ENCODE assay signal across 9 cellular contexts in the genomic region with DNA sequence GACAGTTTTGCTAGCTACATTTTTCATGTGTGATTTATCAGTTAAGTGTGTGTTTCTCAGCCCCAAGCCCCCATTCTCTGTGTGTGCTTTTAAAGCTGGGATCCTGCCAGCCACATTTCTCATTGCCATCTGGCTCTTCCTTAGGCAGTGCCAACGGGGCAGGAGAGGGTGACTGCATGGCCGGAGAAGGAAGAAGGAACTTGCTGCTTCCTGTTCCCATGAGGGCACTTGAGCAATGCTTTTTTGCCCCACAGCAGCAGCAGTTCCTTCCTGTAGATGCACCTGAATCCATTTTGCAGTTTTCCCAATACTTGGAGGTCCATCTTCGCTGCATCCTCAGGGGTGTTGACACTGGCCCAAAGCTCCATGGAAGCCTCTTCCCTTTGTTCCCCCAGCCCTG. TPM values are rescaled to one million over a fixed set of nuclear protein-coding genes. Genes with fewer than 3 reads are reported as not detected.
DNase-seq lines count a peak whose midpoint lies in the region; ATAC-seq, FAIRE-seq and TF ChIP-seq lines count a peak whose summit lies in the region.
"Had no signal": no experiment of that assay in that cellular context is flagged by ENCODE, and none has a peak within 500 bp of the region (broad histone marks: within the 10 kb centered on the region; RNA-seq: fewer than 3 reads in every experiment).

No MANE protein-coding gene starts in this region.

- CTCF ChIA-PET in GM12878 (lab: Yijun Ruan, JAX) = interaction anchor here (0.8 to 1.6 kb wide), 9 partner anchors 9 to 216 kb away, joined by 3 to 7 read pairs (median 3); no protein-coding TSS in a partner anchor

- 13% methylated on average over 3 of the region's 3 CpGs for WGBS in GM12878 (ENCODE audit: insufficient coverage, insufficient replicate concordance, low lambda C conversion rate, missing lambda C conversion rate)

- TF ChIP-seq RAD21 in GM12878 (IDR thresholded peaks at IDR 0.05; ENCODE audit: insufficient read depth, low read depth, low read length) = no peak

- no peak for TF ChIP-seq EP300 in GM12878 (IDR thresholded peaks at IDR 0.05; ENCODE audit: borderline replicate concordance in 1 of 2, control insufficient read depth in 1 of 2, low read depth in 2 of 2, low read length in 2 of 2)

- in situ Hi-C loops in GM12878 (cut with MboI) = no loop called here

- 0 out of 2 replicates have a peak, but pooled peaks cover 5% of the 10 kb centered on the region for H4K20me1 ChIP-seq in GM12878 (ENCODE audit: control insufficient read depth, insufficient read depth)

- POLR2A ChIA-PET in GM12878 (lab: Charles Lee) = interaction anchor here (0.5 to 1.5 kb wide), 6 partner anchors 13 to 369 kb away, joined by 3 to 4 read pairs (median 4); a partner anchor contains a TSS

- peaks cover 46% of the 10 kb centered on the region for H3K4me1 ChIP-seq in GM12878 (ENCODE audit: control insufficient read depth, insufficient read depth, low read length)

- H3K4me3 ChIP-seq in GM12878 = 0 out of 2 replicates have a peak overlapping the region, but pooled peaks have one; percentile 13
- H3K4me3 ChIP-seq: prostate gland had no signal

- DNase-seq in EH (ENCODE audit: low read depth) (peak; percentile 43), MV-4-11 (lab: John Stamatoyannopoulos, UW) (peak; percentile 72), GM12878 (ENCODE audit: low read depth, low spot score) (no peak), mesenteric fat pad (ENCODE audit: low spot score) (peak; percentile 37), erythroblast (lab: John Stamatoyannopoulos, UW) (no peak), D721Med (ENCODE audit: insufficient read length, low spot score) (no peak), urothelium cell line (ENCODE audit: low spot score) (no peak), OCI-M1 (lab: John Stamatoyannopoulos, UW) (no peak)

- intact Hi-C loops in GM12878 (cut with micrococcal nuclease; ENCODE audit: unreplicated experiment) = no loop called here

- H3K9ac ChIP-seq in GM12878 (ENCODE audit: control insufficient read depth, insufficient read depth, low read length) = peak overlapping the region; percentile 45; the same call in 1 of the 2 replicates

- H3K36me3 ChIP-seq in GM12878 (ENCODE audit: control insufficient read depth in 2 of 2, insufficient read depth in 2 of 2, low read length in 1 of 2) = peaks cover 3 to 8% of the 10 kb centered on the region in 2 experiments; a peak in 3 of 4 replicates
- H3K36me3 ChIP-seq: prostate gland had no signal

- TF ChIP-seq POLR2A in GM12878 (IDR thresholded peaks at IDR 0.05; ENCODE audit: low read depth, low read length) (0 out of 2 replicates have a peak, but pooled peaks have one; percentile 26), erythroblast (IDR thresholded peaks at IDR 0.05; ENCODE audit: low read length) (no peak)

- H2AFZ ChIP-seq in GM12878 (ENCODE audit: control insufficient read depth, low read depth, low read length) = peak overlapping the region; percentile 54

- SMC1A ChIA-PET in GM12878 (lab: Charles Lee; ENCODE audit: uncharacterized antibody, unreplicated experiment) = interaction anchor here (0.5 to 3.3 kb wide), 12 partner anchors 9 to 168 kb away, joined by 3 to 17 read pairs (median 4); a partner anchor contains a TSS

- peak overlapping the region; percentile 64 for H3K4me2 ChIP-seq in GM12878 (ENCODE audit: control insufficient read depth, insufficient read depth)

- H3K79me2 ChIP-seq in GM12878 (ENCODE audit: control insufficient read depth, insufficient read depth, low read length) = peaks cover 60% of the 10 kb centered on the region

- no TSS peak for BruUV-seq in GM12878 (replicated peaks; lab: Mats Ljungman, UMichigan)

- RAD21 ChIA-PET in GM12878 (lab: Charles Lee; ENCODE audit: unreplicated experiment) = interaction anchor here (0.9 to 2.4 kb wide), 5 partner anchors 10 to 171 kb away, joined by 3 to 10 read pairs (median 5); a partner anchor contains a TSS

- no peak for FAIRE-seq in GM12878 (lab: Jason Lieb, UNC)
- FAIRE-seq in D721Med (lab: Jason Lieb, UNC) = no peak
- no peak for FAIRE-seq in urothelium cell line (lab: Jason Lieb, UNC)

- H3K9me3 ChIP-seq in GM12878 (replicated peaks; ENCODE audit: control insufficient read depth, insufficient read depth, low read length) = no peaks in the 10 kb centered on the region
- H3K9me3 ChIP-seq: prostate gland had no signal

- TF ChIP-seq CTCF in GM12878 (IDR thresholded peaks at IDR 0.05 in 2 of 3, conservative IDR thresholded peaks at IDR 0.05 in 1 of 3; ENCODE audit: control insufficient read depth in 2 of 3, extremely low read depth in 1 of 3, insufficient read depth in 1 of 3, low read depth in 3 of 3, low read length in 3 of 3) (no peak), D721Med (IDR thresholded peaks at IDR 0.05; ENCODE audit: insufficient read depth, missing control alignments) (no peak)

- no peaks in the 10 kb centered on the region for H3K27me3 ChIP-seq in GM12878 (replicated peaks in 1 of 2; ENCODE audit: control insufficient read depth in 2 of 2, insufficient read depth in 2 of 2, low read length in 1 of 2)

- no peak for ATAC-seq in GM12878

- peak overlapping the region; percentile 59 for H3K27ac ChIP-seq in GM12878 (ENCODE audit: control insufficient read depth, insufficient read depth)
- H3K27ac ChIP-seq: prostate gland had no signal

TF ChIP-seq in GM12878, 131 proteins besides CTCF, POLR2A, EP300 and RAD21:
- TF ChIP-seq EED (IDR thresholded peaks at IDR 0.05; ENCODE audit: low read depth) (peak; percentile 51; the same call in 1 of the 2 replicates), SMAD1 (IDR thresholded peaks at IDR 0.05; ENCODE audit: low read depth, partially characterized antibody) (no peak)
TF ChIP-seq in GM12878: peak in this region for 1.

RNA-seq across cellular contexts. Expression of a gene that starts 37.5 kb away (rescaled TPM):
- 182 and 212 TPM in 2 replicates for total RNA-seq in GM12878 (2013; cell fraction: nucleolus; rRNA removed)
- total RNA-seq in GM12878 (2014; rRNA removed) = 15.5 and 15.9 TPM in 2 replicates
- total RNA-seq in GM12878 (2014; rRNA removed; fragmentation: Illumina TruSeq; extraction: Trizol) = 16.9 and 19.3 TPM in 2 replicates
- 29.6 and 31.5 TPM in 2 replicates for total RNA-seq in GM12878 (2021)
- polyA plus RNA-seq in GM12878 (2011; ENCODE audit: low read depth) = 4.7 TPM
- 10.0 and 12.3 TPM in 2 replicates for polyA plus RNA-seq in GM12878 (2011; rRNA removed)
- polyA plus RNA-seq in GM12878 (2011; cell fraction: cytosol; rRNA removed) = 10.3 and 12.0 TPM in 2 replicates
- 15.6 and 16.3 TPM in 2 replicates for polyA plus RNA-seq in GM12878 (2011; cell fraction: nucleus; rRNA removed)
- polyA plus RNA-seq in GM12878 (2012) = 11.0 and 12.2 TPM in 2 replicates
- polyA plus RNA-seq in GM12878 (2014; fragmentation: Illumina TruSeq; extraction: Trizol) = 7.6 and 10.6 TPM in 2 replicates
- polyA plus RNA-seq in GM12878 (2014; fragmentation: Nextera tagmentation; extraction: Ambion mirVana) = 10 to 100 TPM in 1 of 2 experiments, 1 to 10 TPM in 1; 3.6 to 25.3 TPM
- 7.9 and 8.4 TPM in 2 replicates for polyA plus RNA-seq in GM12878 (2014; rRNA removed)
- polyA plus RNA-seq in GM12878 (2016; fragmentation: Nextera tagmentation; extraction: Ambion mirVana) = 10 to 100 TPM; 24.4 to 32.8 TPM
- 39.5 and 39.6 TPM in 2 replicates for polyA minus RNA-seq in GM12878 (2011; rRNA and poly(A)+ RNA removed)
- 10.4 and 13.5 TPM in 2 replicates for polyA minus RNA-seq in GM12878 (2011; cell fraction: cytosol; rRNA and poly(A)+ RNA removed)
- 31.7 and 54.8 TPM in 2 replicates for polyA minus RNA-seq in GM12878 (2011; cell fraction: nucleus; rRNA and poly(A)+ RNA removed)
- 37.4 TPM for total RNA-seq in mesenteric fat pad

Comparison
In these comparisons a context has a peak if more than half of its experiments do, and no peak if none do; other contexts are left out.
1. DNase-seq: peak in EH (single experiment), MV-4-11 (single experiment) and mesenteric fat pad (single experiment); none in GM12878 (single experiment), erythroblast (0 of 2), D721Med (single experiment), urothelium cell line (single experiment) and OCI-M1 (single experiment).